In genomic region chr5:444226-444625, GRCh38 we compare ENCODE assay signal across 8 cellular contexts. TPM values are rescaled to one million over a fixed set of nuclear protein-coding genes. Genes with fewer than 3 reads are reported as not detected.
DNase-seq lines count a peak whose midpoint lies in the region; ATAC-seq lines count a peak whose summit lies in the region.

No MANE protein-coding gene starts in this region.

- no peaks in the 10 kb centered on the region for H3K9me3 ChIP-seq in adipocyte (ENCODE audit: control insufficient read depth, low read length)
- H3K9me3 ChIP-seq in mesodermal cell (ENCODE audit: control insufficient read depth, low read length) = no peaks in the 10 kb centered on the region
- no peaks in the 10 kb centered on the region for H3K9me3 ChIP-seq in aorta (ENCODE audit: control insufficient read depth, low read length)

- WGBS in mesodermal cell (ENCODE audit: insufficient coverage in 2 of 2), 2 experiments = 81 to 90% methylated on average over 5 of the region's 8 CpGs
- 78 to 89% methylated on average over 8 of the region's 8 CpGs for WGBS in aorta, 2 donors

- peak overlapping the region; percentile 98 for H3K9ac ChIP-seq in adipocyte (ENCODE audit: low read length)

- intact Hi-C loops in cardiac septum (cut with DNase I) (no loop called here), left cardiac atrium (cut with DNase I) (no loop called here), aorta (cut with DNase I) (loop anchor here in 1 of 2 donors (5.0 to 10.0 kb wide), 3 partner anchors 171 to 451 kb away; partner anchors contain the start of genes BRD9, CEP72, PDCD6 and TRIP13)

- H3K36me3 ChIP-seq in adipocyte (ENCODE audit: control insufficient read depth, insufficient read depth, low read length, severe bottlenecking) (peaks cover 27% of the 10 kb centered on the region), mesodermal cell (ENCODE audit: control insufficient read depth, insufficient read depth, low read length) (peaks cover 33% of the 10 kb centered on the region), aorta (ENCODE audit: control insufficient read depth in 1 of 2, insufficient read depth in 2 of 2, low read length in 1 of 2) (peaks cover 0 to 8% of the 10 kb centered on the region in 2 donors)

- H3K4me3 ChIP-seq in adipocyte (ENCODE audit: low read length) (peak overlapping the region; percentile 100), mesodermal cell (ENCODE audit: extremely low read depth, insufficient read depth, low read length, poor library complexity, severe bottlenecking) (peak overlapping the region; percentile 79), aorta (ENCODE audit: low read length in 2 of 2) (peak overlapping the region in 1 of 2 donors; percentile 71)

- DNase-seq in cardiac septum (ENCODE audit: low spot score) = peak; percentile 36
- no peak for DNase-seq in left cardiac atrium
- no peak for DNase-seq in adipocyte (ENCODE audit: low read depth)
- peak; percentile 4 to 9 for DNase-seq in aorta
- no peak for DNase-seq in NCI-H345 (lab: John Stamatoyannopoulos, UW)
- DNase-seq in NCI-H526 (lab: John Stamatoyannopoulos, UW) = no peak
- DNase-seq in OCI-M1 (lab: John Stamatoyannopoulos, UW) = no peak

- H3K27ac ChIP-seq in mesodermal cell (ENCODE audit: low read depth, low read length, severe bottlenecking) (no peak overlapping the region), aorta (ENCODE audit: low read depth in 1 of 2, low read length in 2 of 2) (no peak overlapping the region)

- peaks cover 23% of the 10 kb centered on the region for H3K4me1 ChIP-seq in adipocyte (ENCODE audit: control insufficient read depth, insufficient read depth, low read length)
- H3K4me1 ChIP-seq in mesodermal cell (ENCODE audit: control insufficient read depth, insufficient read depth, low read length, poor library complexity, severe bottlenecking) = peaks cover 13% of the 10 kb centered on the region
- H3K4me1 ChIP-seq in aorta (ENCODE audit: control insufficient read depth in 1 of 2, insufficient read depth in 2 of 2, low read length in 2 of 2) = no peaks in the 10 kb centered on the region

- H3K27me3 ChIP-seq in adipocyte (replicated peaks; ENCODE audit: control insufficient read depth, insufficient read depth, low read length) (no peaks in the 10 kb centered on the region), aorta (ENCODE audit: control insufficient read depth in 1 of 2, insufficient read depth in 2 of 2, low read length in 1 of 2) (no peaks in the 10 kb centered on the region)

- ATAC-seq in left cardiac atrium (no peak), aorta (ENCODE audit: low FRiP score) (no peak)

RNA-seq across cellular contexts. Expression of gene EXOC3, which starts 1.2 kb away (rescaled TPM):
- total RNA-seq in cardiac septum (42.9 TPM), left cardiac atrium (10 to 100 TPM; 41.4 to 42.3 TPM), aorta (10 to 100 TPM; 54.6 to 65.2 TPM)
- polyA plus RNA-seq in mesodermal cell (2013, experiment 1 of 2) = 32.3 TPM
- 29.0 TPM for polyA plus RNA-seq in mesodermal cell (2013, experiment 2 of 2)
- polyA plus RNA-seq in aorta = 10 to 100 TPM; 31.3 to 88.9 TPM

Comparison
In these comparisons a context has a peak if more than half of its experiments do, and no peak if none do; other contexts are left out.
1. DNase-seq: peak in cardiac septum (single experiment) and aorta (2 of 2); none in left cardiac atrium (single experiment), adipocyte (single experiment), NCI-H345 (single experiment), NCI-H526 (0 of 2) and OCI-M1 (single experiment).